In the genomic region with DNA sequence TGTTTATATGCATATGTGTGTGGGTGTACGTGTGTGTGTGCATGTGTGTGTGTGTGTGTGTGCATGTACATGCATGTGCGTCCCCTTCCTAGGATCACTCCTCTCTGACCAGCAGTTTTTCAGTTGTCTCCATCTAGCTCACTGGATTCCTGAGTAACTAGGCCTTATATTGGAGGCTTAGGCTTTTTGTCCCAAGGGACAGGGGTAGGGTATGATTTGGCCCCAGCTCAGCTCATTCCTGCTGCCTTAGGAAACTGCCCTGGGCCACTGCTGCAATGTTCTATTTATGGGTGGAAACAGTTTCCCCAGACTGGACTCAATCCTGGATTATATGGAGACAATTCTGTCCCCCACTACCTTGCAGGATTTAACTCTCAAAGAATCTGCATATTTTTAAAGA, we compare ENCODE assay signal across 14 cellular contexts.
"Had no signal": no experiment of that assay in that cellular context is flagged by ENCODE, and none has a peak within 500 bp of the region (broad histone marks: within the 10 kb centered on the region; RNA-seq: fewer than 3 reads in every experiment).

No MANE protein-coding gene starts in this region.

- H3K27me3 ChIP-seq: hepatocyte, neural progenitor cell, tibial nerve had no signal

- H3K4me3 ChIP-seq: esophagus squamous epithelium, hepatocyte, neural progenitor cell, SK-N-MC, tibial nerve had no signal

- H3K36me3 ChIP-seq: esophagus squamous epithelium, neural progenitor cell, tibial nerve had no signal

- H3K27ac ChIP-seq: esophagus squamous epithelium, hepatocyte, neural progenitor cell, parathyroid adenoma, SK-N-MC, tibial nerve had no signal

- H3K4me1 ChIP-seq: esophagus squamous epithelium, neural progenitor cell, parathyroid adenoma, tibial nerve had no signal

- DNase-seq: activated CD4-positive, alpha-beta T cell treated with anti-CD3 and anti-CD28 coated beads for 4 hours; activated CD8-positive, alpha-beta T cell treated with anti-CD3 and anti-CD28 coated beads for 36 hours; activated naive CD4-positive, alpha-beta T cell treated with anti-CD3 and anti-CD28 coated beads for 36 hours; esophagus squamous epithelium; kidney; retina; small intestine; T-helper 1 cell had no signal

- ATAC-seq: activated CD8-positive, alpha-beta T cell treated with anti-CD3 and anti-CD28 coated beads for 36 hours; activated T-helper 17 cell treated with anti-CD3 and anti-CD28 coated beads, Interleukin-2, amount 50 U/mL, for 72 hours had no signal
